In the genomic region with DNA sequence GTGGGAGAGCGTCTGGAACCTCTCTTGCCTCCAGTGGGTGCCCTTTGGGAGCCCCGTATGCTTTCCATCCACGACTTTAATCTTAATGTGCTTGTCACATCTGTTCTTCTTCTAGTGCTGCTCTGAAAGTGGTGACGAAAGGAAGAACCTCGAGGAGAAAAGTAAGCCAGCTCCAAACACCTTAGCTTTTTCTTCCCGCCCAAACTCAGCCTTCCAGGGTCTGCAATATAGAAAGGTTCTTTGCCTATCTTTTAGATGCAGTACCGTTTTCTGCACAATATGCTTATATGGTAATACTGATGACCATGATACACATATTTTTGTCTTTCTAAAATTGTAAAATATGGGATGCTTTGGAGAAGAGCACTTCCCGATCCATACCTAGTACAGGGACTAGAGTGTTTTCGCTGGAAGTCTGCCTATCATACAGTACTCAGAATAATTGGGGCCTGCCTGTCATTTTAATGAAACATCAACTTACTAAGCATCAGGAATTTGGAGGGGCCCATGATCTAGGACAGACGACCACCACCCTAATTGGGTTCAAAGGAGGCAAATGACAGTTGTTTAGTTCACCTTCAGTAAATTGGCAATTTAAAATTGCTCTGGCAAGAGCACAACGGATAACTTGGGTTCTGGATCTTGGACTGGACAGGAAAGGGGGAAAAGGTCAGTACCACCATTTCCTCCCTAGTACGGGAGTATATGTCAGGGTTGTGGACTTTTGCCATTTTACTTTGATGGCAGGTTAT, we compare ENCODE assay signal across 8 cellular contexts. TPM values are rescaled to one million over a fixed set of nuclear protein-coding genes. Genes with fewer than 3 reads are reported as not detected.
A peak's percentile ranks its signal among the peaks of the same experiment; 100 is the strongest.
DNase-seq lines count a peak whose midpoint lies in the region; ATAC-seq and TF ChIP-seq lines count a peak whose summit lies in the region.

No MANE protein-coding gene starts in this region.

- peaks cover 10% of the 10 kb centered on the region for H3K36me3 Mint-ChIP-seq in activated T-helper 1 cell treated with anti-CD3 and anti-CD28 coated beads, Interleukin-12 subunit alpha, Interleukin-12 subunit beta, Interleukin-2, Interleukin-4 antibody, amounts not matched to agents 30 ng/mL and 10 ng/mL and 1 ng/mL, durations not matched to agents 14 hours and 24 hours and 36 hours (ENCODE audit: low read depth)

- H3K9ac ChIP-seq in iPS-20b (ENCODE audit: low read depth, low read length) = peak overlapping the region; percentile 95

- H3K27ac Mint-ChIP-seq in activated T-helper 1 cell treated with anti-CD3 and anti-CD28 coated beads, Interleukin-12 subunit alpha, Interleukin-12 subunit beta, Interleukin-2, Interleukin-4 antibody, amounts not matched to agents 30 ng/mL and 10 ng/mL and 1 ng/mL, durations not matched to agents 14 hours and 24 hours and 36 hours = peak overlapping the region; percentile 95

- 24 to 32% (median 25%) methylated on average over 12 of the region's 12 CpGs for WGBS in stomach, 5 donors

- H3K9me3 Mint-ChIP-seq in activated T-helper 1 cell treated with anti-CD3 and anti-CD28 coated beads, Interleukin-12 subunit alpha, Interleukin-12 subunit beta, Interleukin-2, Interleukin-4 antibody, amounts not matched to agents 30 ng/mL and 10 ng/mL and 1 ng/mL, durations not matched to agents 14 hours and 24 hours and 36 hours = no peaks in the 10 kb centered on the region

- H3K27me3 ChIP-seq in iPS-20b (ENCODE audit: insufficient read depth, low read length) (no peaks in the 10 kb centered on the region), stomach (no peaks in the 10 kb centered on the region)

- TF ChIP-seq EP300 in stomach (IDR thresholded peaks at IDR 0.05) = no peak

- TF ChIP-seq POLR2A in stomach (IDR thresholded peaks at IDR 0.05) = no peak

- H3K4me1 Mint-ChIP-seq in activated T-helper 1 cell treated with anti-CD3 and anti-CD28 coated beads, Interleukin-12 subunit alpha, Interleukin-12 subunit beta, Interleukin-2, Interleukin-4 antibody, amounts not matched to agents 30 ng/mL and 10 ng/mL and 1 ng/mL, durations not matched to agents 14 hours and 24 hours and 36 hours (ENCODE audit: low read depth) = peaks cover 21% of the 10 kb centered on the region

- H3K9me3 ChIP-seq in iPS-20b (ENCODE audit: insufficient read depth, low read depth, low read length) = no peaks in the 10 kb centered on the region
- H3K9me3 ChIP-seq in stomach = no peaks in the 10 kb centered on the region

- intact Hi-C loops in activated T-helper 1 cell treated with anti-CD3 and anti-CD28 coated beads, Interleukin-12 subunit alpha, Interleukin-12 subunit beta, Interleukin-2, Interleukin-4 antibody, amounts not matched to agents 30 ng/mL and 10 ng/mL and 1 ng/mL, durations not matched to agents 14 hours and 24 hours and 36 hours (cut with micrococcal nuclease) = loop anchor here (1.0 to 10.0 kb wide), 8 partner anchors 11 to 1634 kb away; partner anchors contain the start of genes HBP1, KMT2E, ORC5 and PUS7
- intact Hi-C loops in stomach (cut with DNase I; ENCODE audit: low total_unique reads) = no loop called here

- no peak for ATAC-seq in GM18909 (IDR thresholded peaks at IDR 0.05; ENCODE audit: poor library complexity, unreplicated experiment)

- H3K27ac ChIP-seq in iPS-20b (ENCODE audit: low read length) (no peak overlapping the region), stomach (peak overlapping the region; percentile 86 to 95 (median 92))

- H3K4me1 ChIP-seq in iPS-20b (ENCODE audit: insufficient read depth, low read length) (no peaks in the 10 kb centered on the region), stomach (peaks cover 9 to 33% (median 26%) of the 10 kb centered on the region in 4 donors)

- H3K4me3 ChIP-seq in iPS-20b (ENCODE audit: low read length) = peak overlapping the region; percentile 89
- H3K4me3 ChIP-seq in stomach = peak overlapping the region; percentile 83 to 96 (median 88)

- peak; percentile 46 for DNase-seq in NCI-H82 (lab: John Stamatoyannopoulos, UW)
- no peak for DNase-seq in NCI-H82 treated with DMSO at 0.1 percent for 48 hours (lab: John Stamatoyannopoulos, UW; ENCODE audit: unreplicated experiment)
- DNase-seq in activated T-helper 1 cell treated with anti-CD3 and anti-CD28 coated beads, Interleukin-12 subunit alpha, Interleukin-12 subunit beta, Interleukin-2, Interleukin-4 antibody, amounts not matched to agents 30 ng/mL and 10 ng/mL and 1 ng/mL, durations not matched to agents 14 hours and 24 hours and 36 hours (ENCODE audit: low spot score) = no peak
- DNase-seq in stomach = no peak
- no peak for DNase-seq in nucleus accumbens (lab: John Stamatoyannopoulos, UW)
- no peak for DNase-seq in DMS153 treated with DMSO at 0.1 percent for 48 hours (lab: John Stamatoyannopoulos, UW; ENCODE audit: unreplicated experiment)

- no peak for TF ChIP-seq CTCF in stomach (IDR thresholded peaks at IDR 0.05)

- H3K27me3 Mint-ChIP-seq in activated T-helper 1 cell treated with anti-CD3 and anti-CD28 coated beads, Interleukin-12 subunit alpha, Interleukin-12 subunit beta, Interleukin-2, Interleukin-4 antibody, amounts not matched to agents 30 ng/mL and 10 ng/mL and 1 ng/mL, durations not matched to agents 14 hours and 24 hours and 36 hours (ENCODE audit: insufficient read depth) = peaks cover 1% of the 10 kb centered on the region

- H3K36me3 ChIP-seq in iPS-20b (ENCODE audit: insufficient read depth, low read depth, low read length) = peaks cover 22% of the 10 kb centered on the region
- peaks cover 3 to 32% (median 21%) of the 10 kb centered on the region in 4 donors for H3K36me3 ChIP-seq in stomach

- H3K4me3 Mint-ChIP-seq in activated T-helper 1 cell treated with anti-CD3 and anti-CD28 coated beads, Interleukin-12 subunit alpha, Interleukin-12 subunit beta, Interleukin-2, Interleukin-4 antibody, amounts not matched to agents 30 ng/mL and 10 ng/mL and 1 ng/mL, durations not matched to agents 14 hours and 24 hours and 36 hours = peak overlapping the region; percentile 93

RNA-seq across cellular contexts. Expression of gene RINT1, which starts 0.9 kb away (rescaled TPM):
- 21.9 and 32.5 TPM in 2 replicates for total RNA-seq in activated T-helper 1 cell treated with anti-CD3 and anti-CD28 coated beads, Interleukin-12 subunit alpha, Interleukin-12 subunit beta, Interleukin-2, Interleukin-4 antibody, amounts not matched to agents 30 ng/mL and 10 ng/mL and 1 ng/mL, durations not matched to agents 14 hours and 24 hours and 36 hours
- total RNA-seq in stomach = 10 to 100 TPM in 3 of 5 donors, 1 to 10 TPM in 2; 4.9 to 79.4 (median 15.8) TPM
- 10 to 100 TPM in 1 of 3 donors, 1 to 10 TPM in 2; 8.7 to 11.2 (median 8.9) TPM for polyA plus RNA-seq in stomach

RNA-seq across cellular contexts. Expression of gene PUS7, which starts 10.8 kb away (rescaled TPM):
- 47.8 and 50.7 TPM in 2 replicates for total RNA-seq in activated T-helper 1 cell treated with anti-CD3 and anti-CD28 coated beads, Interleukin-12 subunit alpha, Interleukin-12 subunit beta, Interleukin-2, Interleukin-4 antibody, amounts not matched to agents 30 ng/mL and 10 ng/mL and 1 ng/mL, durations not matched to agents 14 hours and 24 hours and 36 hours
- 10 to 100 TPM in 4 of 5 donors, under 1 TPM in 1; 0.58 to 24.2 (median 16.1) TPM for total RNA-seq in stomach
- polyA plus RNA-seq in stomach = 1 to 10 TPM; 3.5 to 5.5 (median 4.6) TPM

RNA-seq across cellular contexts. Expression of gene EFCAB10, which starts 48.4 kb away (rescaled TPM):
- not detected in 2 replicates for total RNA-seq in activated T-helper 1 cell treated with anti-CD3 and anti-CD28 coated beads, Interleukin-12 subunit alpha, Interleukin-12 subunit beta, Interleukin-2, Interleukin-4 antibody, amounts not matched to agents 30 ng/mL and 10 ng/mL and 1 ng/mL, durations not matched to agents 14 hours and 24 hours and 36 hours
- total RNA-seq in stomach = 1 to 10 TPM in 1 of 5 donors, not detected in 4; 1.5 TPM
- not detected for polyA plus RNA-seq in stomach
